22 cellular contexts compared by ENCODE assay signal in genomic region chr7:135361788-135362187, GRCh38.
"Had no signal": no experiment of that assay in that cellular context is flagged by ENCODE, and none has a peak within 500 bp of the region (broad histone marks: within the 10 kb centered on the region; RNA-seq: fewer than 3 reads in every experiment).

No MANE protein-coding gene starts in this region.

- H3K4me3 ChIP-seq: body of pancreas, ovary, sigmoid colon, stomach, testis had no signal

- H3K9me3 ChIP-seq: body of pancreas, ovary, sigmoid colon, stomach, testis had no signal

- DNase-seq: activated CD4-positive, alpha-beta T cell treated with anti-CD3 and anti-CD28 coated beads, Interleukin-2, amount 10 ng/mL, durations not matched to agents 7 days and 5 days; activated CD8-positive, alpha-beta T cell treated with anti-CD3 and anti-CD28 coated beads, Interleukin-2, amount 10 ng/mL, durations not matched to agents 7 days and 5 days; activated naive CD4-positive, alpha-beta T cell treated with Interleukin-2 at 50 U/mL for 16 hours; activated naive CD8-positive, alpha-beta T cell treated with anti-CD3 and anti-CD28 coated beads, Interleukin-2, amount 10 ng/mL, durations not matched to agents 7 days and 5 days; activated T-cell treated with anti-CD3 and anti-CD28 coated beads, Interleukin-2, amount 50 U/mL, for 24 hours; body of pancreas; dermis blood vessel endothelial cell; effector memory CD4-positive, alpha-beta T cell; foreskin fibroblast; glutamatergic neuron; hypothalamus; mesenchymal stem cell; naive thymus-derived CD8-positive, alpha-beta T cell; ovary; sigmoid colon; stimulated activated CD4-positive, alpha-beta T cell treated with anti-CD3 and anti-CD28 coated beads, Interleukin-4, amount 100 ng/mL, for 24 hours; stomach; testis had no signal

- H3K36me3 ChIP-seq: ovary had no signal

- ATAC-seq: activated CD8-positive, alpha-beta T cell treated with anti-CD3 and anti-CD28 coated beads, Interleukin-2, amount 10 ng/mL, durations not matched to agents 7 days and 5 days; body of pancreas; naive thymus-derived CD8-positive, alpha-beta T cell; stimulated activated effector memory CD8-positive, alpha-beta T cell treated with anti-CD3 and anti-CD28 coated beads, Interleukin-12 subunit alpha, Interleukin-12 subunit beta, amount 100 ng/mL, for 72 hours had no signal

- H3K4me1 Mint-ChIP-seq: activated CD4-positive, alpha-beta T cell treated with anti-CD3 and anti-CD28 coated beads, Interleukin-2, amount 10 ng/mL, durations not matched to agents 7 days and 5 days; stimulated activated effector memory CD8-positive, alpha-beta T cell treated with anti-CD3 and anti-CD28 coated beads, Interleukin-12 subunit alpha, Interleukin-12 subunit beta, amount 100 ng/mL, for 72 hours had no signal

- H3K27me3 ChIP-seq: body of pancreas, ovary, sigmoid colon, stomach, testis had no signal

- H3K27ac ChIP-seq: body of pancreas, epithelial cell of prostate, ovary, sigmoid colon, stomach, testis had no signal

- H3K27ac Mint-ChIP-seq: activated CD8-positive, alpha-beta T cell treated with anti-CD3 and anti-CD28 coated beads, Interleukin-2, amount 10 ng/mL, durations not matched to agents 7 days and 5 days; activated naive CD8-positive, alpha-beta T cell treated with anti-CD3 and anti-CD28 coated beads, Interleukin-2, amount 10 ng/mL, durations not matched to agents 7 days and 5 days; activated T-cell treated with anti-CD3 and anti-CD28 coated beads, Interleukin-2, amount 50 U/mL, for 24 hours; activated T-helper 2 cell treated with anti-CD3 and anti-CD28 coated beads, Interferon-gamma antibody, Interleukin-2, Interleukin-4, amounts not matched to agents 10 μg/mL and 5 μg/mL and 100 μg/mL, durations not matched to agents 14 hours and 24 hours and 36 hours; naive thymus-derived CD8-positive, alpha-beta T cell; stimulated activated effector memory CD8-positive, alpha-beta T cell treated with anti-CD3 and anti-CD28 coated beads, Interleukin-12 subunit alpha, Interleukin-12 subunit beta, amount 100 ng/mL, for 72 hours; type B pancreatic cell had no signal

- H3K4me1 ChIP-seq: body of pancreas, sigmoid colon had no signal

- H3K27me3 Mint-ChIP-seq: activated CD4-positive, alpha-beta T cell treated with anti-CD3 and anti-CD28 coated beads, Interleukin-2, amount 10 ng/mL, durations not matched to agents 7 days and 5 days; activated naive CD8-positive, alpha-beta T cell treated with anti-CD3 and anti-CD28 coated beads, Interleukin-2, amount 10 ng/mL, durations not matched to agents 7 days and 5 days; activated T-cell treated with anti-CD3 and anti-CD28 coated beads, Interleukin-2, amount 50 U/mL, for 24 hours; naive thymus-derived CD8-positive, alpha-beta T cell; type B pancreatic cell had no signal

- H3K9me3 Mint-ChIP-seq: activated CD4-positive, alpha-beta T cell treated with anti-CD3 and anti-CD28 coated beads, Interleukin-2, amount 10 ng/mL, durations not matched to agents 7 days and 5 days; activated naive CD8-positive, alpha-beta T cell treated with anti-CD3 and anti-CD28 coated beads, Interleukin-2, amount 10 ng/mL, durations not matched to agents 7 days and 5 days; activated T-cell treated with anti-CD3 and anti-CD28 coated beads, Interleukin-2, amount 50 U/mL, for 24 hours; activated T-helper 2 cell treated with anti-CD3 and anti-CD28 coated beads, Interferon-gamma antibody, Interleukin-2, Interleukin-4, amounts not matched to agents 10 μg/mL and 5 μg/mL and 100 μg/mL, durations not matched to agents 14 hours and 24 hours and 36 hours; stimulated activated effector memory CD8-positive, alpha-beta T cell treated with anti-CD3 and anti-CD28 coated beads, Interleukin-12 subunit alpha, Interleukin-12 subunit beta, amount 100 ng/mL, for 72 hours; type B pancreatic cell had no signal

- H3K4me3 Mint-ChIP-seq: activated CD4-positive, alpha-beta T cell treated with anti-CD3 and anti-CD28 coated beads, Interleukin-2, amount 10 ng/mL, durations not matched to agents 7 days and 5 days; activated CD8-positive, alpha-beta T cell treated with anti-CD3 and anti-CD28 coated beads, Interleukin-2, amount 10 ng/mL, durations not matched to agents 7 days and 5 days; activated naive CD8-positive, alpha-beta T cell treated with anti-CD3 and anti-CD28 coated beads, Interleukin-2, amount 10 ng/mL, durations not matched to agents 7 days and 5 days; activated T-cell treated with anti-CD3 and anti-CD28 coated beads, Interleukin-2, amount 50 U/mL, for 24 hours; naive thymus-derived CD8-positive, alpha-beta T cell; stimulated activated effector memory CD8-positive, alpha-beta T cell treated with anti-CD3 and anti-CD28 coated beads, Interleukin-12 subunit alpha, Interleukin-12 subunit beta, amount 100 ng/mL, for 72 hours; type B pancreatic cell had no signal
